ENCODE assay signal across 1 cellular context in genomic region chr2:64620661-64621060, GRCh38.
TF ChIP-seq lines count a peak whose summit lies in the region.

No MANE protein-coding gene starts in this region.

TF ChIP-seq in HepG2, 621 proteins besides CTCF, POLR2A, EP300 and RAD21:
- TF ChIP-seq ZFP41 (CRISPR knock-in tag; IDR thresholded peaks at IDR 0.05; ENCODE audit: borderline replicate concordance) = no peak
- TF ChIP-seq ZBTB49 (CRISPR knock-in tag; IDR thresholded peaks at IDR 0.05; ENCODE audit: borderline replicate concordance) = no peak
- no peak for TF ChIP-seq MAX (IDR thresholded peaks at IDR 0.05)
- no peak for TF ChIP-seq RBFOX2 (IDR thresholded peaks at IDR 0.05; ENCODE audit: low read depth, low read length)
- TF ChIP-seq ZBTB7A (CRISPR knock-in tag; IDR thresholded peaks at IDR 0.05) = no peak
- TF ChIP-seq XRCC5 (optimal IDR thresholded peaks at IDR 0.05; ENCODE audit: low read length) = no peak
- TF ChIP-seq EEA1 (CRISPR knock-in tag; IDR thresholded peaks at IDR 0.05; ENCODE audit: borderline replicate concordance) = no peak
- TF ChIP-seq MIER2 (CRISPR knock-in tag; IDR thresholded peaks at IDR 0.05) = no peak
- no peak for TF ChIP-seq CSRNP1 (CRISPR knock-in tag; IDR thresholded peaks at IDR 0.05)
- no peak for TF ChIP-seq ZNF512 (CRISPR knock-in tag; IDR thresholded peaks at IDR 0.05)
- TF ChIP-seq CEBPG (CRISPR knock-in tag; IDR thresholded peaks at IDR 0.05) = no peak
- TF ChIP-seq LCORL (IDR thresholded peaks at IDR 0.05) = no peak
- TF ChIP-seq LCORL (CRISPR knock-in tag; IDR thresholded peaks at IDR 0.05) = no peak
- no peak for TF ChIP-seq ZNF766 (CRISPR knock-in tag; IDR thresholded peaks at IDR 0.05; ENCODE audit: borderline replicate concordance)
- TF ChIP-seq ZBTB33 (CRISPR knock-in tag; IDR thresholded peaks at IDR 0.05) = no peak
- TF ChIP-seq SRF (IDR thresholded peaks at IDR 0.05; ENCODE audit: low read depth, low read length) = no peak
- no peak for TF ChIP-seq TRIM22 (IDR thresholded peaks at IDR 0.05)
